In the genomic region with DNA sequence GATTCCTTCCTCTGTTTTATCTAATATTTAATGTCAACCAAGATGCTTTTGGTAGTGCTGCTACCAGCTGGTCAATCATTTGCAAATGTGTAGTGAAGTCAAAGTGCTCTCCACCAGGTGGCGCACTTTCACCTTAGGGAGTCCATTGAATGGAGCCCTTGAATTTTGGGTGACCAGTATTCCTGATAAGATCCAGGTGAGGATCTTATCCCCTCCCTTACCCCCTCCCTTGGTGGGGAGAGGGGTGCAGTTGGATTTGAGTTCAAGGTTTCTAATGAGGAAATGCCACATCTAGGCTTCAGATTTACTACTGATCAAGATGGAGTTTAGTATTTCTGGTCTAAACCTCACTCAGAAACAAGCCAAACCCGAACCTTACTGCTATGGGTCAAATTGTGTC, we compare ENCODE assay signal across 1 cellular context.
TF ChIP-seq lines count a peak whose summit lies in the region.

No MANE protein-coding gene starts in this region.

TF ChIP-seq in HepG2, 621 proteins besides CTCF, POLR2A, EP300 and RAD21 (continued from another document and continues in another):
- TF ChIP-seq, protein P1, sequence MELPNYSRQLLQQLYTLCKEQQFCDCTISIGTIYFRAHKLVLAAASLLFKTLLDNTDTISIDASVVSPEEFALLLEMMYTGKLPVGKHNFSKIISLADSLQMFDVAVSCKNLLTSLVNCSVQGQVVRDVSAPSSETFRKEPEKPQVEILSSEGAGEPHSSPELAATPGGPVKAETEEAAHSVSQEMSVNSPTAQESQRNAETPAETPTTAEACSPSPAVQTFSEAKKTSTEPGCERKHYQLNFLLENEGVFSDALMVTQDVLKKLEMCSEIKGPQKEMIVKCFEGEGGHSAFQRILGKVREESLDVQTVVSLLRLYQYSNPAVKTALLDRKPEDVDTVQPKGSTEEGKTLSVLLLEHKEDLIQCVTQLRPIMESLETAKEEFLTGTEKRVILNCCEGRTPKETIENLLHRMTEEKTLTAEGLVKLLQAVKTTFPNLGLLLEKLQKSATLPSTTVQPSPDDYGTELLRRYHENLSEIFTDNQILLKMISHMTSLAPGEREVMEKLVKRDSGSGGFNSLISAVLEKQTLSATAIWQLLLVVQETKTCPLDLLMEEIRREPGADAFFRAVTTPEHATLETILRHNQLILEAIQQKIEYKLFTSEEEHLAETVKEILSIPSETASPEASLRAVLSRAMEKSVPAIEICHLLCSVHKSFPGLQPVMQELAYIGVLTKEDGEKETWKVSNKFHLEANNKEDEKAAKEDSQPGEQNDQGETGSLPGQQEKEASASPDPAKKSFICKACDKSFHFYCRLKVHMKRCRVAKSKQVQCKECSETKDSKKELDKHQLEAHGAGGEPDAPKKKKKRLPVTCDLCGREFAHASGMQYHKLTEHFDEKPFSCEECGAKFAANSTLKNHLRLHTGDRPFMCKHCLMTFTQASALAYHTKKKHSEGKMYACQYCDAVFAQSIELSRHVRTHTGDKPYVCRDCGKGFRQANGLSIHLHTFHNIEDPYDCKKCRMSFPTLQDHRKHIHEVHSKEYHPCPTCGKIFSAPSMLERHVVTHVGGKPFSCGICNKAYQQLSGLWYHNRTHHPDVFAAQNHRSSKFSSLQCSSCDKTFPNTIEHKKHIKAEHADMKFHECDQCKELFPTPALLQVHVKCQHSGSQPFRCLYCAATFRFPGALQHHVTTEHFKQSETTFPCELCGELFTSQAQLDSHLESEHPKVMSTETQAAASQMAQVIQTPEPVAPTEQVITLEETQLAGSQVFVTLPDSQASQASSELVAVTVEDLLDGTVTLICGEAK (IDR thresholded peaks at IDR 0.05) = no peak
- TF ChIP-seq, protein P1 (CRISPR knock-in tag; IDR thresholded peaks at IDR 0.05) = no peak
- TF ChIP-seq CAMTA2 (CRISPR knock-in tag; IDR thresholded peaks at IDR 0.05; ENCODE audit: borderline replicate concordance) (no peak), TOE1 (CRISPR knock-in tag; IDR thresholded peaks at IDR 0.05) (peak; percentile 77; the same call in 1 of the 2 replicates), DMTF1 (CRISPR knock-in tag; IDR thresholded peaks at IDR 0.05) (no peak), SSRP1 (CRISPR knock-in tag; IDR thresholded peaks at IDR 0.05) (0 out of 2 replicates have a peak, but pooled peaks have one; percentile 51), MAFG (CRISPR knock-in tag; IDR thresholded peaks at IDR 0.05) (no peak), SP1 (IDR thresholded peaks at IDR 0.05) (no peak), SP1 (CRISPR knock-in tag; IDR thresholded peaks at IDR 0.05) (no peak), ZNF569 (CRISPR knock-in tag; IDR thresholded peaks at IDR 0.05; ENCODE audit: borderline replicate concordance) (no peak), ZBTB43 (CRISPR knock-in tag; conservative IDR thresholded peaks at IDR 0.05) (no peak), DDIT3 (CRISPR knock-in tag; IDR thresholded peaks at IDR 0.05) (no peak), HNF4A (CRISPR knock-in tag; IDR thresholded peaks at IDR 0.05) (no peak), ZKSCAN8 (CRISPR knock-in tag; IDR thresholded peaks at IDR 0.05; ENCODE audit: borderline replicate concordance) (0 out of 2 replicates have a peak, but pooled peaks have one; percentile 66), HNRNPUL1 (IDR thresholded peaks at IDR 0.05; ENCODE audit: low read depth, low read length) (peak; percentile 78), ZNF3 (CRISPR knock-in tag; IDR thresholded peaks at IDR 0.05) (no peak), FOXO4 (CRISPR knock-in tag; conservative IDR thresholded peaks at IDR 0.05) (no peak), RFX5 (IDR thresholded peaks at IDR 0.05; ENCODE audit: low read depth, low read length) (no peak), U2AF1 (optimal IDR thresholded peaks at IDR 0.05; ENCODE audit: low read depth, low read length) (no peak), DNMT3B (CRISPR knock-in tag; conservative IDR thresholded peaks at IDR 0.05) (no peak), CREBL2 (CRISPR knock-in tag; IDR thresholded peaks at IDR 0.05; ENCODE audit: borderline replicate concordance) (no peak), MBD4 (IDR thresholded peaks at IDR 0.05; ENCODE audit: borderline replicate concordance, low read length) (no peak), YY1 (IDR thresholded peaks at IDR 0.05; ENCODE audit: insufficient read depth, insufficient replicate concordance, low read depth, low read length) (no peak), MIER2 (CRISPR knock-in tag; IDR thresholded peaks at IDR 0.05) (peak; percentile 13; the same call in 1 of the 2 replicates), ZFX (CRISPR knock-in tag; IDR thresholded peaks at IDR 0.05; ENCODE audit: low read depth) (no peak), ZSCAN20 (CRISPR knock-in tag; IDR thresholded peaks at IDR 0.05; ENCODE audit: borderline replicate concordance) (no peak), FOXK2 (IDR thresholded peaks at IDR 0.05) (no peak), TBX3 (IDR thresholded peaks at IDR 0.05; ENCODE audit: borderline replicate concordance) (no peak), ZNF580 (CRISPR knock-in tag; IDR thresholded peaks at IDR 0.05; ENCODE audit: borderline replicate concordance, low read depth) (0 out of 2 replicates have a peak, but pooled peaks have one; percentile 21)
- TF ChIP-seq, protein P2, sequence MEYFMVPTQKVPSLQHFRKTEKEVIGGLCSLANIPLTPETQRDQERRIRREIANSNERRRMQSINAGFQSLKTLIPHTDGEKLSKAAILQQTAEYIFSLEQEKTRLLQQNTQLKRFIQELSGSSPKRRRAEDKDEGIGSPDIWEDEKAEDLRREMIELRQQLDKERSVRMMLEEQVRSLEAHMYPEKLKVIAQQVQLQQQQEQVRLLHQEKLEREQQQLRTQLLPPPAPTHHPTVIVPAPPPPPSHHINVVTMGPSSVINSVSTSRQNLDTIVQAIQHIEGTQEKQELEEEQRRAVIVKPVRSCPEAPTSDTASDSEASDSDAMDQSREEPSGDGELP (IDR thresholded peaks at IDR 0.05; ENCODE audit: borderline replicate concordance, low read depth) = peak; percentile 83
- TF ChIP-seq, protein P3, sequence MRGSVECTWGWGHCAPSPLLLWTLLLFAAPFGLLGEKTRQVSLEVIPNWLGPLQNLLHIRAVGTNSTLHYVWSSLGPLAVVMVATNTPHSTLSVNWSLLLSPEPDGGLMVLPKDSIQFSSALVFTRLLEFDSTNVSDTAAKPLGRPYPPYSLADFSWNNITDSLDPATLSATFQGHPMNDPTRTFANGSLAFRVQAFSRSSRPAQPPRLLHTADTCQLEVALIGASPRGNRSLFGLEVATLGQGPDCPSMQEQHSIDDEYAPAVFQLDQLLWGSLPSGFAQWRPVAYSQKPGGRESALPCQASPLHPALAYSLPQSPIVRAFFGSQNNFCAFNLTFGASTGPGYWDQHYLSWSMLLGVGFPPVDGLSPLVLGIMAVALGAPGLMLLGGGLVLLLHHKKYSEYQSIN (CRISPR knock-in tag; IDR thresholded peaks at IDR 0.05; ENCODE audit: borderline replicate concordance) = no peak
- TF ChIP-seq, protein P4, sequence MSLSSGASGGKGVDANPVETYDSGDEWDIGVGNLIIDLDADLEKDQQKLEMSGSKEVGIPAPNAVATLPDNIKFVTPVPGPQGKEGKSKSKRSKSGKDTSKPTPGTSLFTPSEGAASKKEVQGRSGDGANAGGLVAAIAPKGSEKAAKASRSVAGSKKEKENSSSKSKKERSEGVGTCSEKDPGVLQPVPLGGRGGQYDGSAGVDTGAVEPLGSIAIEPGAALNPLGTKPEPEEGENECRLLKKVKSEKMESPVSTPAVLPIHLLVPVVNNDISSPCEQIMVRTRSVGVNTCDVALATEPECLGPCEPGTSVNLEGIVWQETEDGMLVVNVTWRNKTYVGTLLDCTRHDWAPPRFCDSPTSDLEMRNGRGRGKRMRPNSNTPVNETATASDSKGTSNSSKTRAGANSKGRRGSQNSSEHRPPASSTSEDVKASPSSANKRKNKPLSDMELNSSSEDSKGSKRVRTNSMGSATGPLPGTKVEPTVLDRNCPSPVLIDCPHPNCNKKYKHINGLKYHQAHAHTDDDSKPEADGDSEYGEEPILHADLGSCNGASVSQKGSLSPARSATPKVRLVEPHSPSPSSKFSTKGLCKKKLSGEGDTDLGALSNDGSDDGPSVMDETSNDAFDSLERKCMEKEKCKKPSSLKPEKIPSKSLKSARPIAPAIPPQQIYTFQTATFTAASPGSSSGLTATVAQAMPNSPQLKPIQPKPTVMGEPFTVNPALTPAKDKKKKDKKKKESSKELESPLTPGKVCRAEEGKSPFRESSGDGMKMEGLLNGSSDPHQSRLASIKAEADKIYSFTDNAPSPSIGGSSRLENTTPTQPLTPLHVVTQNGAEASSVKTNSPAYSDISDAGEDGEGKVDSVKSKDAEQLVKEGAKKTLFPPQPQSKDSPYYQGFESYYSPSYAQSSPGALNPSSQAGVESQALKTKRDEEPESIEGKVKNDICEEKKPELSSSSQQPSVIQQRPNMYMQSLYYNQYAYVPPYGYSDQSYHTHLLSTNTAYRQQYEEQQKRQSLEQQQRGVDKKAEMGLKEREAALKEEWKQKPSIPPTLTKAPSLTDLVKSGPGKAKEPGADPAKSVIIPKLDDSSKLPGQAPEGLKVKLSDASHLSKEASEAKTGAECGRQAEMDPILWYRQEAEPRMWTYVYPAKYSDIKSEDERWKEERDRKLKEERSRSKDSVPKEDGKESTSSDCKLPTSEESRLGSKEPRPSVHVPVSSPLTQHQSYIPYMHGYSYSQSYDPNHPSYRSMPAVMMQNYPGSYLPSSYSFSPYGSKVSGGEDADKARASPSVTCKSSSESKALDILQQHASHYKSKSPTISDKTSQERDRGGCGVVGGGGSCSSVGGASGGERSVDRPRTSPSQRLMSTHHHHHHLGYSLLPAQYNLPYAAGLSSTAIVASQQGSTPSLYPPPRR (CRISPR knock-in tag; IDR thresholded peaks at IDR 0.05; ENCODE audit: borderline replicate concordance) = no peak
